ENCODE assay signal across 30 cellular contexts in the genomic region with DNA sequence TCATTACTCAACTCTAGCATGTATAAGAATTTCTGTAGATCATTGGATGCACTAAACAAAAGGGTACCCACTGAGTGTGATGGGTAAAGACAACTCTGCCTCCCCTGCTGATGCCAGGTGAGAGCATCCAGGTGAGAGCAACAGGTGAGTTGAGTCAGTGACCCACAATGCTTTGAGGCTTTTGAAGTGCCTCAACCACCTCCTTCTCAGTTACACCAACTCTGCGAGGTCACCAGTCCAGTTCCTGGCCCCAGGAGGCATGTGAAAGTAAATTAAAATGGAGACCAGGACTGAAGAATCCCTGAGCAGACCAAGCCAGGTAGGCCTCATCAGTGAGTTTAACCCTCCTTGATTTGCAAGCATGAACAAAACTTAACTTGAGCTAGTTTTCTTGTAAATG.
"Had no signal": no experiment of that assay in that cellular context is flagged by ENCODE, and none has a peak within 500 bp of the region (broad histone marks: within the 10 kb centered on the region; RNA-seq: fewer than 3 reads in every experiment).

No MANE protein-coding gene starts in this region.

- H3K9me3 ChIP-seq: body of pancreas, breast epithelium had no signal

- H3K4me1 ChIP-seq: body of pancreas, breast epithelium had no signal

- ATAC-seq: activated CD4-positive, alpha-beta T cell treated with anti-CD3 and anti-CD28 coated beads for 36 hours; activated CD4-positive, CD25-positive, alpha-beta regulatory T cell treated with anti-CD3 and anti-CD28 coated beads, Interleukin-2, amount 50 U/mL, for 24 hours; activated CD8-positive, alpha-beta memory T cell treated with anti-CD3 and anti-CD28 coated beads, Interleukin-2, amount 10 ng/mL, durations not matched to agents 7 days and 5 days; activated CD8-positive, alpha-beta T cell treated with anti-CD3 and anti-CD28 coated beads, Interleukin-2, amount 10 ng/mL, durations not matched to agents 7 days and 5 days; activated naive CD8-positive, alpha-beta T cell treated with anti-CD3 and anti-CD28 coated beads, Interleukin-2, amount 50 U/mL, for 24 hours; body of pancreas; WTC11 had no signal

- H3K27ac ChIP-seq: body of pancreas, brain microvascular endothelial cell, breast epithelium, WERI-Rb-1 had no signal

- H3K4me3 ChIP-seq: body of pancreas, breast epithelium had no signal

- DNase-seq: activated CD4-positive, alpha-beta memory T cell treated with anti-CD3 and anti-CD28 coated beads, Interleukin-2, amount 10 ng/mL, durations not matched to agents 7 days and 5 days; activated CD4-positive, alpha-beta T cell treated with anti-CD3 and anti-CD28 coated beads for 1 hour; activated CD4-positive, alpha-beta T cell treated with anti-CD3 and anti-CD28 coated beads for 36 hours; activated CD4-positive, alpha-beta T cell treated with anti-CD3 and anti-CD28 coated beads for 48 hours; activated CD4-positive, alpha-beta T cell treated with anti-CD3 and anti-CD28 coated beads, Interleukin-2, amount 10 ng/mL, durations not matched to agents 7 days and 5 days; activated CD4-positive, alpha-beta T cell treated with anti-CD3 and anti-CD28 coated beads, Interleukin-2, amount 50 U/mL, for 48 hours; activated CD4-positive, CD25-positive, alpha-beta regulatory T cell; activated CD8-positive, alpha-beta memory T cell treated with anti-CD3 and anti-CD28 coated beads for 24 hours; activated CD8-positive, alpha-beta memory T cell treated with anti-CD3 and anti-CD28 coated beads, Interleukin-2, amount 10 ng/mL, durations not matched to agents 7 days and 5 days; activated CD8-positive, alpha-beta memory T cell treated with anti-CD3 and anti-CD28 coated beads, Interleukin-2, amount 50 U/mL, for 48 hours; activated CD8-positive, alpha-beta T cell treated with anti-CD3 and anti-CD28 coated beads, Interleukin-2, amount 10 ng/mL, durations not matched to agents 7 days and 5 days; activated effector memory CD4-positive, alpha-beta T cell treated with Interleukin-2 at 50 U/mL for 16 hours; activated gamma-delta T cell; activated naive CD4-positive, alpha-beta T cell treated with anti-CD3 and anti-CD28 coated beads, Interleukin-2, amount 10 ng/mL, durations not matched to agents 7 days and 5 days; activated naive CD4-positive, alpha-beta T cell treated with Interleukin-2 at 50 U/mL for 16 hours; activated naive CD8-positive, alpha-beta T cell treated with anti-CD3 and anti-CD28 coated beads, Interleukin-2, amount 10 ng/mL, durations not matched to agents 7 days and 5 days; activated naive CD8-positive, alpha-beta T cell treated with anti-CD3 and anti-CD28 coated beads, Interleukin-2, amount 50 U/mL, for 24 hours; activated T-cell treated with anti-CD3 and anti-CD28 coated beads, Interleukin-2, amount 50 U/mL, for 24 hours; activated T-cell treated with anti-CD3 and anti-CD28 coated beads, Interleukin-2, amount 50 U/mL, for 48 hours; amygdala; aorta; body of pancreas; brain microvascular endothelial cell; central memory CD4-positive, alpha-beta T cell; T-helper 2 cell; T-helper 9 cell; WERI-Rb-1 had no signal

- H3K36me3 ChIP-seq: brain microvascular endothelial cell, breast epithelium, WERI-Rb-1 had no signal
